ENCODE assay signal across 8 cellular contexts in genomic region chr22:22558972-22559603, GRCh38. TPM values are rescaled to one million over a fixed set of nuclear protein-coding genes. Genes with fewer than 3 reads are reported as not detected.
DNase-seq lines count a peak whose midpoint lies in the region; ATAC-seq and TF ChIP-seq lines count a peak whose summit lies in the region.

PRAME (minus strand) TSS chr22:22559265; CDS start chr22:22556832, 2,433 bp downstream.

- H2AFZ ChIP-seq in KMS-11 (ENCODE audit: low read depth) = peak within 1 kb of the TSS; percentile 52

- H3K36me3 ChIP-seq in KMS-11 (ENCODE audit: insufficient read depth) (no peaks in the 10 kb centered on the region), Panc1 (ENCODE audit: control insufficient read depth, insufficient read depth, low read length) (no peaks in the 10 kb centered on the region)

- no peaks in the 10 kb centered on the region for H4K20me1 ChIP-seq in KMS-11 (ENCODE audit: insufficient read depth)

- ATAC-seq in Panc1 (peak; percentile 96), HG02571 (IDR thresholded peaks at IDR 0.05; ENCODE audit: unreplicated experiment) (no peak), HG03521 (IDR thresholded peaks at IDR 0.05; ENCODE audit: unreplicated experiment) (no peak)

- no peak within 1 kb of the TSS; the same call in 1 of the 2 replicates for H3K4me2 ChIP-seq in KMS-11

- H3K27me3 ChIP-seq in KMS-11 (ENCODE audit: insufficient read depth, low read depth) (no peaks in the 10 kb centered on the region), Panc1 (ENCODE audit: control insufficient read depth, insufficient read depth, low read length) (no peaks in the 10 kb centered on the region)

- in situ Hi-C loops in Panc1 (cut with HindIII; ENCODE audit: low pct_unique_long_range_greater_than_20kb, low sequenced_read_pairs) = no loop called here

- H3K27ac ChIP-seq in KMS-11 = no peak within 1 kb of the TSS
- H3K27ac ChIP-seq in Panc1 (ENCODE audit: low read length) = peak within 1 kb of the TSS; percentile 44

- H3K79me2 ChIP-seq in KMS-11 (ENCODE audit: insufficient read depth, low read depth) = no peaks in the 10 kb centered on the region

- TF ChIP-seq CTCF in KMS-11 (conservative IDR thresholded peaks at IDR 0.05; ENCODE audit: low read depth, low read length) = peak; percentile 86
- peak; percentile 91 for TF ChIP-seq CTCF in Panc1 (IDR thresholded peaks at IDR 0.05)

- no peaks in the 10 kb centered on the region for H3K9me3 ChIP-seq in Panc1 (ENCODE audit: control insufficient read depth, insufficient read depth, low read depth, low read length)

- H3K4me1 ChIP-seq in KMS-11 (ENCODE audit: low read depth, poor library complexity, severe bottlenecking) (no peaks in the 10 kb centered on the region), Panc1 (ENCODE audit: control insufficient read depth, insufficient read depth, low read length) (peaks cover 10% of the 10 kb centered on the region)

- no TSS peak for BruUV-seq in Panc1 (replicated peaks; lab: Mats Ljungman, UMichigan)

- intact Hi-C loops in Panc1 (cut with micrococcal nuclease; ENCODE audit: unreplicated experiment) = no loop called here
- intact Hi-C loops in head of caudate nucleus (cut with DNase I) = no loop called here

- POLR2A ChIA-PET in Panc1 (lab: Charles Lee) = interaction anchor here (0.7 kb wide), 1 partner anchor 55 kb away, joined by 3 read pairs; no protein-coding TSS in a partner anchor

- CTCF ChIA-PET in Panc1 (lab: Charles Lee) = interaction anchor here (0.7 to 1.0 kb wide), 2 partner anchors 26 to 39 kb away, joined by 3 read pairs; partner anchors contain the start of gene ZNF280A

- no peak within 1 kb of the TSS; the same call in 1 of the 2 replicates for H3K9ac ChIP-seq in KMS-11

- H3K4me3 ChIP-seq in KMS-11 (IDR thresholded peaks at IDR 0.05; ENCODE audit: insufficient read depth, low read depth, low read length) (no peak within 1 kb of the TSS), Panc1 (ENCODE audit: low read depth in 2 of 2, low read length in 2 of 2) (peak within 1 kb of the TSS; percentile 58 to 77)

- peak; percentile 92 for DNase-seq in DMS153 treated with DMSO at 0.1 percent for 48 hours (lab: John Stamatoyannopoulos, UW; ENCODE audit: unreplicated experiment)
- peak; percentile 50 for DNase-seq in Panc1 (ENCODE audit: low read depth, low spot score)
- peak; percentile 41 for DNase-seq in activated T-cell treated with anti-CD3 and anti-CD28 coated beads for 4 hours
- DNase-seq in head of caudate nucleus = peak in 26 of 42 donors; percentile 3 to 67 (median 28)
- peak; percentile 50 to 83 for DNase-seq in stimulated activated CD4-positive, alpha-beta T cell treated with anti-CD3 and anti-CD28 coated beads, Interleukin-12 subunit alpha, Interleukin-12 subunit beta, amount 100 ng/mL, for 24 hours (ENCODE audit: low read depth in 2 of 2)

RNA-seq across cellular contexts. Expression of gene PRAME, which starts in this region (rescaled TPM):
- 68.4 TPM for total RNA-seq in Panc1 (2021; ENCODE audit: unreplicated experiment)
- polyA plus RNA-seq in Panc1 (2012; ENCODE audit: insufficient read length) = 94.9 TPM

Comparison
In these comparisons a context has a peak if more than half of its experiments do, and no peak if none do; other contexts are left out.
1. DNase-seq: peak in every context shown above with its lines; median percentile 92 in DMS153 treated with DMSO at 0.1 percent for 48 hours; 66 in stimulated activated CD4-positive, alpha-beta T cell treated with anti-CD3 and anti-CD28 coated beads, Interleukin-12 subunit alpha, Interleukin-12 subunit beta, amount 100 ng/mL, for 24 hours; 50 in Panc1; 41 in activated T-cell treated with anti-CD3 and anti-CD28 coated beads for 4 hours; 28 in head of caudate nucleus.